ENCODE assay signal across 9 cellular contexts in genomic region chr14:37197421-37198272, GRCh38. TPM values are rescaled to one million over a fixed set of nuclear protein-coding genes. Genes with fewer than 3 reads are reported as not detected.
DNase-seq lines count a peak whose midpoint lies in the region; TF ChIP-seq lines count a peak whose summit lies in the region.
"Had no signal": no experiment of that assay in that cellular context is flagged by ENCODE, and none has a peak within 500 bp of the region (broad histone marks: within the 10 kb centered on the region; RNA-seq: fewer than 3 reads in every experiment).

Gene MIPOL1, plus strand, starts transcription at chr14:37197937. Its CDS starts 49,952 bp downstream, at chr14:37247889.

- TF ChIP-seq CTCF in glutamatergic neuron (IDR thresholded peaks at IDR 0.05; ENCODE audit: partially characterized antibody, unreplicated experiment): no peak
- TF ChIP-seq CTCF in neural cell (IDR thresholded peaks at IDR 0.05; ENCODE audit: poor library complexity, severe bottlenecking): peak; percentile 37
- peak; percentile 44 for TF ChIP-seq CTCF in type B pancreatic cell (conservative IDR thresholded peaks at IDR 0.05)
- TF ChIP-seq CTCF in GM10266 (IDR thresholded peaks at IDR 0.05; ENCODE audit: control insufficient read depth, insufficient read depth, low read depth, missing control alignments): no peak

- TF ChIP-seq EP300 in neural cell (conservative IDR thresholded peaks at IDR 0.05; ENCODE audit: poor library complexity, severe bottlenecking): no peak

- peaks cover 37% of the 10 kb centered on the region for H3K27me3 Mint-ChIP-seq in activated naive CD8-positive, alpha-beta T cell treated with anti-CD3 and anti-CD28 coated beads for 36 hours
- no peaks in the 10 kb centered on the region for H3K27me3 Mint-ChIP-seq in glutamatergic neuron (ENCODE audit: unreplicated experiment)
- H3K27me3 Mint-ChIP-seq in type B pancreatic cell: peaks cover 6% of the 10 kb centered on the region

- no peaks in the 10 kb centered on the region for H4K20me1 ChIP-seq in neural cell (ENCODE audit: insufficient read depth)

- peak within 1 kb of the TSS; percentile 70 for H2AFZ ChIP-seq in neural cell (ENCODE audit: low read depth, low read length)

- H3K36me3 Mint-ChIP-seq in activated naive CD8-positive, alpha-beta T cell treated with anti-CD3 and anti-CD28 coated beads for 36 hours: peaks cover 2% of the 10 kb centered on the region
- H3K36me3 Mint-ChIP-seq in glutamatergic neuron (ENCODE audit: unreplicated experiment) (no peaks in the 10 kb centered on the region), type B pancreatic cell (no peaks in the 10 kb centered on the region)

- no peaks in the 10 kb centered on the region for H3K9me2 ChIP-seq in neural cell (ENCODE audit: insufficient read depth, low read length)

- no peaks in the 10 kb centered on the region for H3K9me3 Mint-ChIP-seq in activated naive CD8-positive, alpha-beta T cell treated with anti-CD3 and anti-CD28 coated beads for 36 hours
- H3K9me3 Mint-ChIP-seq in glutamatergic neuron (ENCODE audit: unreplicated experiment) (no peaks in the 10 kb centered on the region), type B pancreatic cell (no peaks in the 10 kb centered on the region)

- peaks cover 13% of the 10 kb centered on the region for H3K4me1 Mint-ChIP-seq in activated naive CD8-positive, alpha-beta T cell treated with anti-CD3 and anti-CD28 coated beads for 36 hours
- H3K4me1 Mint-ChIP-seq in glutamatergic neuron (ENCODE audit: low read depth, unreplicated experiment): no peaks in the 10 kb centered on the region
- H3K4me1 Mint-ChIP-seq in type B pancreatic cell (ENCODE audit: unreplicated experiment): peaks cover 25% of the 10 kb centered on the region

- H3K9me3 ChIP-seq in neural cell (ENCODE audit: low read length): no peaks in the 10 kb centered on the region

- DNase-seq in activated T-cell treated with anti-CD3 and anti-CD28 coated beads for 48 hours (ENCODE audit: low read depth): peak; percentile 14
- DNase-seq in activated T-cell treated with anti-CD3 and anti-CD28 coated beads for 4 hours: no peak
- peak; percentile 81 for DNase-seq in NCI-H446 treated with DMSO at 0.1 percent for 48 hours (lab: John Stamatoyannopoulos, UW)
- peak; percentile 20 for DNase-seq in activated naive CD8-positive, alpha-beta T cell treated with anti-CD3 and anti-CD28 coated beads for 36 hours
- peak; percentile 73 for DNase-seq in glutamatergic neuron
- peak; percentile 87 for DNase-seq in type B pancreatic cell (ENCODE audit: extremely low spot score, unreplicated experiment)
- no peak for DNase-seq in GM10266 (ENCODE audit: extremely low spot score)
- DNase-seq: DND-41 had no signal

- H3K4me3 Mint-ChIP-seq in activated naive CD8-positive, alpha-beta T cell treated with anti-CD3 and anti-CD28 coated beads for 36 hours: peak within 1 kb of the TSS; percentile 67
- H3K4me3 Mint-ChIP-seq in glutamatergic neuron (ENCODE audit: unreplicated experiment): peak within 1 kb of the TSS; percentile 91
- H3K4me3 Mint-ChIP-seq in type B pancreatic cell: peak within 1 kb of the TSS; percentile 99

- H3K27ac ChIP-seq in neural cell (ENCODE audit: low read length): no peak within 1 kb of the TSS

- H3K4me3 ChIP-seq in neural cell (ENCODE audit: low read length): peak within 1 kb of the TSS; percentile 71

- H3F3A ChIP-seq in neural cell (ENCODE audit: insufficient read depth, low read length, poor library complexity, severe bottlenecking): peaks cover 8% of the 10 kb centered on the region

- H3K27ac Mint-ChIP-seq in activated naive CD8-positive, alpha-beta T cell treated with anti-CD3 and anti-CD28 coated beads for 36 hours: no peak within 1 kb of the TSS
- H3K27ac Mint-ChIP-seq in glutamatergic neuron (ENCODE audit: unreplicated experiment) (peak within 1 kb of the TSS; percentile 75), type B pancreatic cell (peak within 1 kb of the TSS; percentile 94)

- H3K27me3 ChIP-seq in neural cell (ENCODE audit: insufficient read depth, low read depth, low read length): no peaks in the 10 kb centered on the region

- peak within 1 kb of the TSS; percentile 53 for H3K9ac ChIP-seq in neural cell (ENCODE audit: low read length)

- H3K79me2 ChIP-seq in neural cell (replicated peaks; ENCODE audit: insufficient read depth, low read length): no peaks in the 10 kb centered on the region

- no peaks in the 10 kb centered on the region for H3K36me3 ChIP-seq in neural cell (ENCODE audit: insufficient read depth, low read length)

- peak within 1 kb of the TSS; percentile 63 for H3K4me2 ChIP-seq in neural cell (ENCODE audit: low read length)

- TF ChIP-seq RAD21 in neural cell (conservative IDR thresholded peaks at IDR 0.05): peak; percentile 21

TF ChIP-seq in neural cell, 6 proteins besides CTCF, POLR2A, EP300 and RAD21:
- no peak for TF ChIP-seq POLR2AphosphoS5 (IDR thresholded peaks at IDR 0.05)
- no peak for TF ChIP-seq EZH2 (IDR thresholded peaks at IDR 0.05; ENCODE audit: borderline replicate concordance, insufficient read depth, low read length, poor library complexity, severe bottlenecking)
- peak; percentile 50 for TF ChIP-seq MXI1 (conservative IDR thresholded peaks at IDR 0.05; ENCODE audit: poor library complexity, severe bottlenecking)

RNA-seq across cellular contexts. Expression of gene MIPOL1, which starts in this region (rescaled TPM):
- not detected for total RNA-seq in activated naive CD8-positive, alpha-beta T cell treated with anti-CD3 and anti-CD28 coated beads for 36 hours
- total RNA-seq in glutamatergic neuron (ENCODE audit: unreplicated experiment) (14.5 TPM), type B pancreatic cell (ENCODE audit: low replicate concordance) (6.0 and 14.5 TPM in 2 replicates)
- 1.3 and 3.2 TPM in 2 replicates for polyA plus RNA-seq in neural cell
- 14.4 and 15.6 TPM in 2 replicates for polyA minus RNA-seq in neural cell

Comparison
In these comparisons a context has a peak if more than half of its experiments do, and no peak if none do; other contexts are left out.
1. DNase-seq: peak in activated T-cell treated with anti-CD3 and anti-CD28 coated beads for 48 hours (single experiment), NCI-H446 treated with DMSO at 0.1 percent for 48 hours (single experiment), glutamatergic neuron (single experiment) and type B pancreatic cell (single experiment); none in activated T-cell treated with anti-CD3 and anti-CD28 coated beads for 4 hours (single experiment) and GM10266 (single experiment).
2. Peak in DNase-seq in activated naive CD8-positive, alpha-beta T cell treated with anti-CD3 and anti-CD28 coated beads for 36 hours; RNA of the gene not detected or under 1 TPM.
3. CTCF ChIP-seq: peak in neural cell (single experiment) and type B pancreatic cell (single experiment); none in glutamatergic neuron (single experiment) and GM10266 (single experiment).
4. Peak in every context shown above with its lines, with median percentiles within 50 percentile points of each other: H3K4me3 Mint-ChIP-seq.